10 cellular contexts compared by ENCODE assay signal in the genomic region with DNA sequence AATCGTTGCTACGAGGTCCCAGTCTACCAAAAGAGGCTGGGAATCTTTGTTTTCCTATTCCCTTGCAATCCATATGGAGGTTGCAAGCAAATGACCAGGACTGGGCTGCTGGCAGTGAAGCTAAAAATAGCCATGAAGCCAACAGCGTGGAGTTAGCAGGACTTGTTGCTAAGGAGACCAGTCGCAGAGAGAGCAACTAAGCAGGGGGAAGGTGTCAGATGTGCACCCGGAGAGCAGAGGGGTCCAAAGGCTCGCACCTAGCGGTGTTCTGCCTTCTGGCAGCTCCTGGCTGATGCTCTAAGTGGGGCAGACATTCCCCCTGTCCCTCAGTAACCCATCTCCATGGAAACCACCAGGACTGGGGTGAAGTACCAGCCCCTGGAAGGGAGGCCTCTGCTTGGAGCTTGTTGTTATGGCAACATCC.
A peak's percentile ranks its signal among the peaks of the same experiment; 100 is the strongest.
DNase-seq lines count a peak whose midpoint lies in the region; ATAC-seq and TF ChIP-seq lines count a peak whose summit lies in the region.
"Had no signal": no experiment of that assay in that cellular context is flagged by ENCODE, and none has a peak within 500 bp of the region (broad histone marks: within the 10 kb centered on the region; RNA-seq: fewer than 3 reads in every experiment).

No MANE protein-coding gene starts in this region.

- H3K4me3 ChIP-seq in AG10803 (ENCODE audit: low read length), result no peak overlapping the region

- no peak overlapping the region for H3K4me3 Mint-ChIP-seq in naive thymus-derived CD8-positive, alpha-beta T cell
- H3K4me3 Mint-ChIP-seq: activated naive CD4-positive, alpha-beta T cell treated with anti-CD3 and anti-CD28 coated beads, Interleukin-2, amount 50 U/mL, for 24 hours; immature natural killer cell had no signal

- no peak for TF ChIP-seq CTCF in AG10803 (conservative IDR thresholded peaks at IDR 0.05; ENCODE audit: low read length)

- H3K4me1 Mint-ChIP-seq in naive thymus-derived CD8-positive, alpha-beta T cell, result peaks cover 41 to 66% (median 54%) of the 10 kb centered on the region in 4 donors

- H3K27me3 Mint-ChIP-seq in naive thymus-derived CD8-positive, alpha-beta T cell, result no peaks in the 10 kb centered on the region
- H3K27me3 Mint-ChIP-seq: activated naive CD4-positive, alpha-beta T cell treated with anti-CD3 and anti-CD28 coated beads, Interleukin-2, amount 50 U/mL, for 24 hours had no signal

- peaks cover 0 to 50% (median 6%) of the 10 kb centered on the region in 3 donors for H3K36me3 Mint-ChIP-seq in naive thymus-derived CD8-positive, alpha-beta T cell

- no peak for ATAC-seq in naive thymus-derived CD8-positive, alpha-beta T cell
- ATAC-seq in HG03571 (IDR thresholded peaks at IDR 0.05; ENCODE audit: unreplicated experiment) (no peak), HG03045 (IDR thresholded peaks at IDR 0.05; ENCODE audit: unreplicated experiment) (no peak)

- H3K9me3 Mint-ChIP-seq in naive thymus-derived CD8-positive, alpha-beta T cell, result no peaks in the 10 kb centered on the region
- H3K9me3 Mint-ChIP-seq: activated naive CD4-positive, alpha-beta T cell treated with anti-CD3 and anti-CD28 coated beads, Interleukin-2, amount 50 U/mL, for 24 hours; immature natural killer cell had no signal

- POLR2A ChIA-PET in naive thymus-derived CD8-positive, alpha-beta T cell (lab: Charles Lee), result interaction anchor here (0.5 to 3.3 kb wide), 5 partner anchors 9 to 97 kb away, joined by 3 to 28 read pairs (median 5); no protein-coding TSS in a partner anchor

- peak; percentile 47 for DNase-seq in AG10803 (ENCODE audit: low read depth)
- DNase-seq in NCI-H1105 treated with DMSO at 0.1 percent for 48 hours (lab: John Stamatoyannopoulos, UW), result peak; percentile 51
- peak; percentile 62 for DNase-seq in ecto neural progenitor cell (ENCODE audit: low spot score)
- no peak for DNase-seq in naive thymus-derived CD8-positive, alpha-beta T cell
- no peak for DNase-seq in KBM-7
- DNase-seq in LoVo (ENCODE audit: low spot score), result no peak
- DNase-seq: immature natural killer cell had no signal

- in situ Hi-C loops in KBM-7 (cut with MboI; ENCODE audit: low pct_unique_long_range_greater_than_20kb, low sequenced_read_pairs), result no loop called here

- H3K27ac Mint-ChIP-seq in naive thymus-derived CD8-positive, alpha-beta T cell, result peak overlapping the region in 8 of 10 donors; percentile 1 to 90 (median 74)

Comparison
In these comparisons a context has a peak if more than half of its experiments do, and no peak if none do; other contexts are left out.
1. DNase-seq: peak in AG10803 (single experiment), NCI-H1105 treated with DMSO at 0.1 percent for 48 hours (single experiment) and ecto neural progenitor cell (single experiment); none in naive thymus-derived CD8-positive, alpha-beta T cell (0 of 10), KBM-7 (single experiment) and LoVo (single experiment).